20 cellular contexts compared by ENCODE assay signal in the genomic region with DNA sequence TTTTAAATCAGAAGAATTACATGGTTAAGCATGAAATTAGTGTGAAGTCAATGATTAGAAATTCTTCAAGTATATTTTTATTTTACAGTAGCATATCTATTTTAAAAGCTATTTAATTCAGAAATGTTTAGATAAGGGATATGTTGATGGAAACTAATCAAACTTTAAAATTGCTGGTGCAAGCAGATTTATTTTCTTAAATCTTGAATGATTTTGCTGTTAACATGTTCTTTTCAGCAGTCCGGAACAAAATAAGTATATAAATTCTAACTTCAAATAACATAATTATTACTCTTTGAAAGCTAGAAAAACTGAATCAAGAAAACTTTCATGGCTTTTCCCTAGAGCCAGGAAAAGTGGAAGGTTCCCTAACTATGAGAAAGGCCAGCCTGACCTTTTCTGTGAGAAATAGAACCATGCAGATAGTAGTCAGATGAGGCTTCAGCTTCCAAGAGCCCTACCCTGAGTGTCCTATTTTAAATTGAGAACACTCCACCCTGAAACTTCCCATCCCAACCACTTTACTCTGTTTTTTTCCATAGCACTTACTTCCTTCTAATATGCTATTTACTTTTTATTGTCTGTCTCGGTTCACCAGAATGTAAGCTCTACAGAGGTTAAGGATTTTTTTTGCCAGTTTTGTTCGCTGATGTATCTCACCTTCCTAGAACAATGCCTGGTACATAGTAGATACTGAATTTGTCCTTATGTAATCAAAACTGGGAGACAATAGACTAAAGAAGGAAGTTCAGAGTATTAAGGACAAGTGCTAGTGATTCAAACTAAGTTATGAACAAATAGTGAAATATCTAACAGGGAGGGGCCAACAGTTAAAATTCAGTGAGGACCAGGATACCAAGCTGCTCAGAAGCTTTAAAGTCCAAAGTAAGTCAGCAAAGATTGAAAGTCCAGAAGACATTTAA.
A peak's percentile ranks its signal among the peaks of the same experiment; 100 is the strongest.
DNase-seq lines count a peak whose midpoint lies in the region; ATAC-seq, FAIRE-seq and TF ChIP-seq lines count a peak whose summit lies in the region.
"Had no signal": no experiment of that assay in that cellular context is flagged by ENCODE, and none has a peak within 500 bp of the region (broad histone marks: within the 10 kb centered on the region; RNA-seq: fewer than 3 reads in every experiment).

No MANE protein-coding gene starts in this region.

- intact Hi-C loops in Right ventricle myocardium superior (cut with DNase I) (no loop called here), sciatic nerve (cut with DNase I) (no loop called here)

- H3K27me3 ChIP-seq in astrocyte (ENCODE audit: insufficient read depth, low read length), result no peaks in the 10 kb centered on the region
- H3K27me3 ChIP-seq: adrenal gland, right lobe of liver had no signal

- DNase-seq in DMS53 (lab: John Stamatoyannopoulos, UW), result peak; percentile 30
- no peak for DNase-seq in astrocyte (ENCODE audit: low read depth)
- no peak for DNase-seq in Right ventricle myocardium superior
- no peak for DNase-seq in sciatic nerve (ENCODE audit: low spot score)
- no peak for DNase-seq in dedifferentiated amniotic fluid mesenchymal stem cell (ENCODE audit: extremely low spot score)
- no peak for DNase-seq in glutamatergic neuron
- DNase-seq in NCI-H1694 treated with DMSO at 0.1 percent for 48 hours (lab: John Stamatoyannopoulos, UW), result no peak
- DNase-seq in left lobe of liver (ENCODE audit: low spot score), result no peak
- DNase-seq: activated CD4-positive, alpha-beta T cell treated with anti-CD3 and anti-CD28 coated beads, Interleukin-2, amount 10 ng/mL, durations not matched to agents 24 days and 14 days; activated CD8-positive, alpha-beta memory T cell treated with anti-CD3 and anti-CD28 coated beads, Interleukin-2, amount 50 U/mL, for 4 hours; activated effector memory CD4-positive, alpha-beta T cell treated with Interleukin-2 at 50 U/mL for 16 hours; adrenal gland; central memory CD4-positive, alpha-beta T cell; effector CD8-positive, alpha-beta T cell; NCI-H1930; NCI-H446; NK-92 treated with Interleukin-12 subunit alpha and Interleukin-12 subunit beta, amount 100 ng/mL, for 24 hours; occipital lobe; right lobe of liver; stimulated activated CD4-positive, alpha-beta T cell treated with anti-CD3 and anti-CD28 coated beads, Interleukin-4, amount 100 ng/mL, for 1 hour had no signal

- H3K9ac ChIP-seq in astrocyte (ENCODE audit: low read length), result no peak overlapping the region

- no peak overlapping the region for H3K27ac ChIP-seq in astrocyte (ENCODE audit: low read depth, low read length)
- H3K27ac ChIP-seq: right lobe of liver had no signal

- no peak overlapping the region for H3K4me3 Mint-ChIP-seq in astrocyte (ENCODE audit: unreplicated experiment)
- H3K4me3 Mint-ChIP-seq in glutamatergic neuron (ENCODE audit: unreplicated experiment), result no peak overlapping the region
- H3K4me3 Mint-ChIP-seq: activated CD4-positive, alpha-beta T cell treated with anti-CD3 and anti-CD28 coated beads, Interleukin-2, amount 10 ng/mL, durations not matched to agents 24 days and 14 days had no signal

- ATAC-seq in Right ventricle myocardium superior (ENCODE audit: poor library complexity), result peak; percentile 46
- ATAC-seq in sciatic nerve, result peak; percentile 72
- ATAC-seq in left lobe of liver, result no peak
- ATAC-seq: right lobe of liver had no signal

- H3K27ac Mint-ChIP-seq in astrocyte (ENCODE audit: unreplicated experiment) (no peak overlapping the region), glutamatergic neuron (ENCODE audit: unreplicated experiment) (no peak overlapping the region)
- H3K27ac Mint-ChIP-seq: activated CD4-positive, alpha-beta T cell treated with anti-CD3 and anti-CD28 coated beads, Interleukin-2, amount 10 ng/mL, durations not matched to agents 24 days and 14 days had no signal

- no peaks in the 10 kb centered on the region for H3K79me2 ChIP-seq in astrocyte (ENCODE audit: insufficient read depth, low read length)

- H3K4me1 Mint-ChIP-seq in astrocyte (ENCODE audit: low read depth, unreplicated experiment) (peaks cover 18% of the 10 kb centered on the region), glutamatergic neuron (ENCODE audit: low read depth, unreplicated experiment) (no peaks in the 10 kb centered on the region)

- TF ChIP-seq CTCF in astrocyte (IDR thresholded peaks at IDR 0.05; ENCODE audit: insufficient read depth, low read depth, low read length), result no peak
- no peak for TF ChIP-seq CTCF in glutamatergic neuron (IDR thresholded peaks at IDR 0.05; ENCODE audit: partially characterized antibody, unreplicated experiment)

- H3K9me3 Mint-ChIP-seq in astrocyte (ENCODE audit: unreplicated experiment) (no peaks in the 10 kb centered on the region), glutamatergic neuron (ENCODE audit: unreplicated experiment) (no peaks in the 10 kb centered on the region)

- H3K36me3 Mint-ChIP-seq in astrocyte (ENCODE audit: low read depth, unreplicated experiment) (no peaks in the 10 kb centered on the region), glutamatergic neuron (ENCODE audit: unreplicated experiment) (no peaks in the 10 kb centered on the region)

- no peaks in the 10 kb centered on the region for H3K27me3 Mint-ChIP-seq in astrocyte (ENCODE audit: low read depth, unreplicated experiment)
- H3K27me3 Mint-ChIP-seq in glutamatergic neuron (ENCODE audit: unreplicated experiment), result no peaks in the 10 kb centered on the region

- H2AFZ ChIP-seq in astrocyte (ENCODE audit: low read depth, low read length), result no peak overlapping the region

- H3K4me2 ChIP-seq in astrocyte (ENCODE audit: low read length), result no peak overlapping the region

- H3K4me3 ChIP-seq in astrocyte (ENCODE audit: insufficient read depth, low read depth, low read length), result no peak overlapping the region
- H3K4me3 ChIP-seq: adrenal gland, right lobe of liver had no signal

- peak; percentile 9 for FAIRE-seq in astrocyte (lab: Jason Lieb, UNC)

- H3K9me3 ChIP-seq in astrocyte (ENCODE audit: insufficient read depth, low read depth, low read length), result no peaks in the 10 kb centered on the region
- H3K9me3 ChIP-seq: adrenal gland, right lobe of liver had no signal

- H3K36me3 ChIP-seq in astrocyte (ENCODE audit: insufficient read depth, low read length), result no peaks in the 10 kb centered on the region
- H3K36me3 ChIP-seq: adrenal gland, right lobe of liver had no signal

- no peaks in the 10 kb centered on the region for H4K20me1 ChIP-seq in astrocyte (ENCODE audit: insufficient read depth, low read length)

- peaks cover 33% of the 10 kb centered on the region for H3K4me1 ChIP-seq in astrocyte (ENCODE audit: insufficient read depth, low read length)
- H3K4me1 ChIP-seq: right lobe of liver had no signal
